Comparison of ENCODE assay signal across 22 cellular contexts in genomic region chr15:27244047-27244446, GRCh38.
"Had no signal": no experiment of that assay in that cellular context is flagged by ENCODE, and none has a peak within 500 bp of the region (broad histone marks: within the 10 kb centered on the region; RNA-seq: fewer than 3 reads in every experiment).

No MANE protein-coding gene starts in this region.

- H3K36me3 ChIP-seq: esophagus squamous epithelium, gastrocnemius medialis, left ventricle myocardium inferior, transverse colon had no signal

- H3K4me3 Mint-ChIP-seq: activated naive CD8-positive, alpha-beta T cell treated with anti-CD3 and anti-CD28 coated beads, Interleukin-2, amount 10 ng/mL, durations not matched to agents 7 days and 5 days; activated T-cell treated with anti-CD3 and anti-CD28 coated beads, Interleukin-2, amount 50 U/mL, for 24 hours; endodermal cell; naive thymus-derived CD4-positive, alpha-beta T cell; neural crest cell; stimulated activated effector memory CD8-positive, alpha-beta T cell treated with anti-CD3 and anti-CD28 coated beads, Interleukin-12 subunit alpha, Interleukin-12 subunit beta, amount 100 ng/mL, for 72 hours had no signal

- H3K36me3 Mint-ChIP-seq: activated naive CD8-positive, alpha-beta T cell treated with anti-CD3 and anti-CD28 coated beads, Interleukin-2, amount 10 ng/mL, durations not matched to agents 7 days and 5 days; naive thymus-derived CD4-positive, alpha-beta T cell; stimulated activated effector memory CD8-positive, alpha-beta T cell treated with anti-CD3 and anti-CD28 coated beads, Interleukin-12 subunit alpha, Interleukin-12 subunit beta, amount 100 ng/mL, for 72 hours had no signal

- H3K9me3 Mint-ChIP-seq: endodermal cell, neural crest cell had no signal

- H3K4me1 Mint-ChIP-seq: activated naive CD8-positive, alpha-beta T cell treated with anti-CD3 and anti-CD28 coated beads, Interleukin-2, amount 10 ng/mL, durations not matched to agents 7 days and 5 days; endodermal cell; naive thymus-derived CD4-positive, alpha-beta T cell; stimulated activated effector memory CD8-positive, alpha-beta T cell treated with anti-CD3 and anti-CD28 coated beads, Interleukin-12 subunit alpha, Interleukin-12 subunit beta, amount 100 ng/mL, for 72 hours had no signal

- H3K27me3 Mint-ChIP-seq: activated naive CD8-positive, alpha-beta T cell treated with anti-CD3 and anti-CD28 coated beads, Interleukin-2, amount 10 ng/mL, durations not matched to agents 7 days and 5 days; activated T-cell treated with anti-CD3 and anti-CD28 coated beads, Interleukin-2, amount 50 U/mL, for 24 hours; naive thymus-derived CD4-positive, alpha-beta T cell had no signal

- H3K4me3 ChIP-seq: coronary artery, esophagus squamous epithelium, gastrocnemius medialis, left ventricle myocardium inferior, transverse colon had no signal

- H3K27ac ChIP-seq: coronary artery, esophagus squamous epithelium, gastrocnemius medialis, left ventricle myocardium inferior, transverse colon had no signal

- H3K9me3 ChIP-seq: esophagus squamous epithelium, gastrocnemius medialis, left ventricle myocardium inferior, transverse colon had no signal

- H3K27me3 ChIP-seq: esophagus squamous epithelium, gastrocnemius medialis, transverse colon had no signal

- H3K4me1 ChIP-seq: esophagus squamous epithelium, gastrocnemius medialis, left ventricle myocardium inferior, transverse colon had no signal

- ATAC-seq: activated CD4-positive, CD25-positive, alpha-beta regulatory T cell treated with anti-CD3 and anti-CD28 coated beads, Interleukin-2, amount 50 U/mL, for 24 hours; gastrocnemius medialis; naive thymus-derived CD4-positive, alpha-beta T cell; sciatic nerve; stimulated activated effector memory CD8-positive, alpha-beta T cell treated with anti-CD3 and anti-CD28 coated beads, Interleukin-12 subunit alpha, Interleukin-12 subunit beta, amount 100 ng/mL, for 72 hours had no signal

- DNase-seq: activated CD8-positive, alpha-beta memory T cell treated with anti-CD3 and anti-CD28 coated beads, Interleukin-2, amount 50 U/mL, for 4 hours; activated naive CD4-positive, alpha-beta T cell treated with Interleukin-2 at 50 U/mL for 16 hours; activated naive CD8-positive, alpha-beta T cell treated with anti-CD3 and anti-CD28 coated beads, Interleukin-2, amount 10 ng/mL, durations not matched to agents 7 days and 5 days; activated T-cell treated with anti-CD3 and anti-CD28 coated beads, Interleukin-2, amount 50 U/mL, for 24 hours; amygdala; cerebellar nuclear complex; endodermal cell; esophagus squamous epithelium; gastrocnemius medialis; hippocampal formation; kidney glomerular epithelial cell; left ventricle myocardium inferior; naive thymus-derived CD4-positive, alpha-beta T cell; occipital lobe; small intestine; stimulated activated CD4-positive, alpha-beta T cell treated with anti-CD3 and anti-CD28 coated beads, Interleukin-2, amount 100 ng/mL, for 24 hours; transverse colon had no signal
